1 cellular context compared by ENCODE assay signal in genomic region chr12:57816855-57817151, GRCh38.
TF ChIP-seq lines count a peak whose summit lies in the region.

No MANE protein-coding gene starts in this region.

TF ChIP-seq in HepG2, 621 proteins besides CTCF, POLR2A, EP300 and RAD21:
- TF ChIP-seq SATB2 (CRISPR knock-in tag; IDR thresholded peaks at IDR 0.05) (no peak), HNF4A (CRISPR knock-in tag; IDR thresholded peaks at IDR 0.05) (no peak), ZBTB25 (CRISPR knock-in tag; IDR thresholded peaks at IDR 0.05) (no peak), ZNF550 (CRISPR knock-in tag; IDR thresholded peaks at IDR 0.05; ENCODE audit: borderline replicate concordance) (no peak)
TF ChIP-seq in HepG2: peak in this region for 0.
